Comparison of ENCODE assay signal across 15 cellular contexts in genomic region chr9:89354471-89354870, GRCh38. TPM values are rescaled to one million over a fixed set of nuclear protein-coding genes. Genes with fewer than 3 reads are reported as not detected.
DNase-seq lines count a peak whose midpoint lies in the region; ATAC-seq and TF ChIP-seq lines count a peak whose summit lies in the region.
"Had no signal": no experiment of that assay in that cellular context is flagged by ENCODE, and none has a peak within 500 bp of the region (broad histone marks: within the 10 kb centered on the region; RNA-seq: fewer than 3 reads in every experiment).

No MANE protein-coding gene starts in this region.

- H2BK120ac ChIP-seq in mesendoderm (ENCODE audit: low read depth, low read length) = no peak overlapping the region

- H3K4me1 Mint-ChIP-seq in CD8-positive, alpha-beta memory T cell = peaks cover 24 to 58% (median 29%) of the 10 kb centered on the region in 3 donors
- H3K4me1 Mint-ChIP-seq in stimulated activated naive B cell treated with anti-CD40 and anti-IgM and Interleukin-4, amounts not matched to agents 10 μg/mL and 1 μg/mL and 100 μg/mL, for 72 hours = peaks cover 12 to 24% of the 10 kb centered on the region in 2 donors

- H3K4me3 Mint-ChIP-seq in CD8-positive, alpha-beta memory T cell = peak overlapping the region in 1 of 7 donors; percentile 15
- H3K4me3 Mint-ChIP-seq in stimulated activated naive B cell treated with anti-CD40 and anti-IgM and Interleukin-4, amounts not matched to agents 10 μg/mL and 1 μg/mL and 100 μg/mL, for 72 hours = no peak overlapping the region

- CTCF ChIA-PET in CD8-positive, alpha-beta memory T cell (lab: Charles Lee) = interaction anchor here (1.1 kb wide), 1 partner anchor 194 kb away, joined by 3 read pairs; no protein-coding TSS in a partner anchor

- no peak overlapping the region for H3K18ac ChIP-seq in mesendoderm (ENCODE audit: low read length)

- no peak overlapping the region for H4K5ac ChIP-seq in mesendoderm (ENCODE audit: low read length)

- no peaks in the 10 kb centered on the region for H3K27me3 Mint-ChIP-seq in CD8-positive, alpha-beta memory T cell
- no peaks in the 10 kb centered on the region for H3K27me3 Mint-ChIP-seq in stimulated activated naive B cell treated with anti-CD40 and anti-IgM and Interleukin-4, amounts not matched to agents 10 μg/mL and 1 μg/mL and 100 μg/mL, for 72 hours

- H3K4ac ChIP-seq in mesendoderm (ENCODE audit: low read depth, low read length) = no peak overlapping the region

- no peak overlapping the region for H2BK5ac ChIP-seq in mesendoderm (ENCODE audit: low read length)

- TF ChIP-seq CTCF in adrenal gland (IDR thresholded peaks at IDR 0.05) = no peak

- POLR2A ChIA-PET in CD8-positive, alpha-beta memory T cell (lab: Charles Lee) = no interaction called here

- no peaks in the 10 kb centered on the region for H3K9me3 ChIP-seq in CD8-positive, alpha-beta memory T cell (ENCODE audit: low read length)
- H3K9me3 ChIP-seq in adrenal gland (replicated peaks in 1 of 3) = no peaks in the 10 kb centered on the region
- H3K9me3 ChIP-seq: BE2C, HAP-1 had no signal

- no peak overlapping the region for H4K8ac ChIP-seq in mesendoderm (ENCODE audit: low read depth, low read length)

- no peak overlapping the region for H3K27ac ChIP-seq in CD8-positive, alpha-beta memory T cell (ENCODE audit: low read depth, low read length)
- H3K27ac ChIP-seq in adrenal gland = peak overlapping the region in 3 of 5 donors; percentile 21 to 59 (median 51)
- H3K27ac ChIP-seq in mesendoderm (ENCODE audit: low read depth, low read length) = no peak overlapping the region

- peaks cover 4% of the 10 kb centered on the region for H3K79me1 ChIP-seq in mesendoderm (ENCODE audit: low read length)

- H3K27me3 ChIP-seq in CD8-positive, alpha-beta memory T cell (ENCODE audit: insufficient read depth, low read length, poor library complexity, severe bottlenecking) = no peaks in the 10 kb centered on the region
- H3K27me3 ChIP-seq in adrenal gland = no peaks in the 10 kb centered on the region
- no peaks in the 10 kb centered on the region for H3K27me3 ChIP-seq in mesendoderm (ENCODE audit: insufficient read depth, low read length, poor library complexity)
- H3K27me3 ChIP-seq: BE2C had no signal

- H3K36me3 Mint-ChIP-seq in CD8-positive, alpha-beta memory T cell = peaks cover 0 to 100% (median 28%) of the 10 kb centered on the region in 3 donors
- H3K36me3 Mint-ChIP-seq in stimulated activated naive B cell treated with anti-CD40 and anti-IgM and Interleukin-4, amounts not matched to agents 10 μg/mL and 1 μg/mL and 100 μg/mL, for 72 hours = peaks cover 59 to 84% of the 10 kb centered on the region in 2 donors

- intact Hi-C loops in adrenal gland (cut with DNase I) = loop anchor here in 1 of 2 donors (10.0 kb wide), 1 partner anchor 190 kb away; no protein-coding TSS in a partner anchor

- 92 to 99% (median 95%) methylated on average over 5 to 6 of the region's 6 CpGs for WGBS in adrenal gland, 4 donors
- no CpG with 5 or more reads among the region's 6 CpGs for WGBS in mesendoderm (ENCODE audit: extremely low coverage, insufficient coverage, low lambda C conversion rate)

- no peak overlapping the region for H2AK5ac ChIP-seq in mesendoderm (ENCODE audit: low read length)

- H3K36me3 ChIP-seq in CD8-positive, alpha-beta memory T cell (ENCODE audit: insufficient read depth, low read length) = peaks cover 77% of the 10 kb centered on the region
- H3K36me3 ChIP-seq in adrenal gland (replicated peaks in 1 of 2) (peaks cover 0 to 82% of the 10 kb centered on the region in 2 donors), mesendoderm (ENCODE audit: control insufficient read depth, insufficient read depth, low read length) (peaks cover 28% of the 10 kb centered on the region)

- H3K4me2 ChIP-seq in mesendoderm (ENCODE audit: low read length) = no peak overlapping the region

- H3K79me2 ChIP-seq in mesendoderm (ENCODE audit: control insufficient read depth, insufficient read depth, low read length) = no peaks in the 10 kb centered on the region

- H3K9me3 Mint-ChIP-seq in CD8-positive, alpha-beta memory T cell = no peaks in the 10 kb centered on the region
- H3K9me3 Mint-ChIP-seq in stimulated activated naive B cell treated with anti-CD40 and anti-IgM and Interleukin-4, amounts not matched to agents 10 μg/mL and 1 μg/mL and 100 μg/mL, for 72 hours = no peaks in the 10 kb centered on the region

- H2BK15ac ChIP-seq in mesendoderm (replicated peaks; ENCODE audit: low read depth) = no peak overlapping the region

- H3K4me1 ChIP-seq in CD8-positive, alpha-beta memory T cell (ENCODE audit: insufficient read depth, low read length) = peaks cover 21% of the 10 kb centered on the region
- peaks cover 22 to 27% of the 10 kb centered on the region in 2 donors for H3K4me1 ChIP-seq in adrenal gland (replicated peaks in 1 of 2)
- no peaks in the 10 kb centered on the region for H3K4me1 ChIP-seq in mesendoderm (ENCODE audit: control insufficient read depth, low read depth, low read length)
- H3K4me1 ChIP-seq: HAP-1 had no signal

- H3K4me3 ChIP-seq in CD8-positive, alpha-beta memory T cell (ENCODE audit: low read length) = no peak overlapping the region
- H3K4me3 ChIP-seq in adrenal gland = no peak overlapping the region
- no peak overlapping the region for H3K4me3 ChIP-seq in mesendoderm (ENCODE audit: low read length)
- H3K4me3 ChIP-seq: GM12878, HAP-1 had no signal

- H3K23ac ChIP-seq in mesendoderm (ENCODE audit: low read length) = no peak overlapping the region

- no peak for DNase-seq in CD8-positive, alpha-beta memory T cell
- DNase-seq in adrenal gland (no peak), mesenteric fat pad (ENCODE audit: low spot score) (peak; percentile 26), GDM1 (lab: John Stamatoyannopoulos, UW) (no peak), NCI-H345 treated with DMSO at 0.1 percent for 48 hours (lab: John Stamatoyannopoulos, UW; ENCODE audit: unreplicated experiment) (no peak), mesendoderm (no peak)
- DNase-seq in stimulated activated naive B cell treated with anti-CD40 and anti-IgM and Interleukin-4, amounts not matched to agents 10 μg/mL and 1 μg/mL and 100 μg/mL, for 72 hours = no peak
- DNase-seq: BE2C, Kasumi-1, NCI-H1105 treated with DMSO at 0.1 percent for 48 hours, NCI-H187 had no signal

- no peak overlapping the region for H3K9ac ChIP-seq in mesendoderm (ENCODE audit: low read length)

- ATAC-seq in stimulated activated naive B cell treated with anti-CD40 and anti-IgM and Interleukin-4, amounts not matched to agents 10 μg/mL and 1 μg/mL and 100 μg/mL, for 72 hours (replicated peaks) = no peak
- ATAC-seq: GM12878, Panc1, Right ventricle myocardium inferior had no signal

- H3K27ac Mint-ChIP-seq in CD8-positive, alpha-beta memory T cell = peak overlapping the region in 5 of 8 donors; percentile 17 to 79 (median 54)
- H3K27ac Mint-ChIP-seq in stimulated activated naive B cell treated with anti-CD40 and anti-IgM and Interleukin-4, amounts not matched to agents 10 μg/mL and 1 μg/mL and 100 μg/mL, for 72 hours = peak overlapping the region; percentile 56

- no peak overlapping the region for H3K56ac ChIP-seq in mesendoderm (ENCODE audit: low read length)

- no peak for TF ChIP-seq POLR2A in adrenal gland (IDR thresholded peaks at IDR 0.05)

RNA-seq across cellular contexts. Expression of gene SECISBP2, which starts 36.2 kb away (rescaled TPM):
- 10 to 100 TPM; 36.7 to 37.0 TPM for total RNA-seq in CD8-positive, alpha-beta memory T cell
- polyA plus RNA-seq in CD8-positive, alpha-beta memory T cell = 22.4 TPM
- total RNA-seq in adrenal gland (10 to 100 TPM; 37.3 to 66.2 (median 46.8) TPM), mesenteric fat pad (37.7 TPM)
- 10 to 100 TPM; 31.7 to 70.5 (median 32.5) TPM for polyA plus RNA-seq in adrenal gland
- 68.8 TPM for polyA plus RNA-seq in mesendoderm (2013, experiment 1 of 2)
- 61.8 TPM for polyA plus RNA-seq in mesendoderm (2013, experiment 2 of 2)

RNA-seq across cellular contexts. Expression of gene CKS2, which starts 43.5 kb away (rescaled TPM):
- total RNA-seq in CD8-positive, alpha-beta memory T cell = 100 to 1,000 TPM; 252 to 253 TPM
- 21.2 TPM for polyA plus RNA-seq in CD8-positive, alpha-beta memory T cell
- total RNA-seq in adrenal gland (100 to 1,000 TPM in 1 of 8 donors, 10 to 100 TPM in 7; 18.3 to 175 (median 40.6) TPM), mesenteric fat pad (6.5 TPM)
- polyA plus RNA-seq in adrenal gland = 10 to 100 TPM; 37.9 to 88.1 (median 78.5) TPM
- 167 TPM for polyA plus RNA-seq in mesendoderm (2013, experiment 1 of 2)
- 169 TPM for polyA plus RNA-seq in mesendoderm (2013, experiment 2 of 2)

Comparison
In these comparisons a context has a peak if more than half of its experiments do, and no peak if none do; other contexts are left out.
1. H3K27ac ChIP-seq: peak in adrenal gland (3 of 5); none in CD8-positive, alpha-beta memory T cell (single experiment) and mesendoderm (single experiment).